ENCODE assay signal across 9 cellular contexts in the genomic region with DNA sequence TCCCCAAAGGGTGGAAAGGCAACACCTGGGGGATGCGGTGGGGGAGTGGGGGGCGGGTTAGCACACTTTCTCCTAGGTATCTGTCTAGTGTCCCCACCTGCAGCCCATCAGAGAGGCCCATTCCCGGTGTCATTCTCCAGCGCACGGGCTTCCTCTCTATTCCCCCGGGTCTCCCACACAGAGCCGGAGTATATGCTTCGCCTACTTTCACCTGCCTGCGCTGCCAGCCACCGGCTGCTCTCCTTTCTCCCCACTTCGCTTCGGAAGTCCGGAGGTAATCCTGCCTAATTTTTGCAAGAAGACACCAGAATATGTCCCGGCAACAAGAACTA. TPM values are rescaled to one million over a fixed set of nuclear protein-coding genes. Genes with fewer than 3 reads are reported as not detected.
DNase-seq lines count a peak whose midpoint lies in the region; ATAC-seq and TF ChIP-seq lines count a peak whose summit lies in the region.
"Had no signal": no experiment of that assay in that cellular context is flagged by ENCODE, and none has a peak within 500 bp of the region (broad histone marks: within the 10 kb centered on the region; RNA-seq: fewer than 3 reads in every experiment).

No MANE protein-coding gene starts in this region.

- no peaks in the 10 kb centered on the region for H3K9me3 Mint-ChIP-seq in activated CD4-positive, alpha-beta memory T cell treated with anti-CD3 and anti-CD28 coated beads, Interleukin-2, amount 10 ng/mL, durations not matched to agents 7 days and 5 days
- H3K9me3 Mint-ChIP-seq in activated T-helper 1 cell treated with anti-CD3 and anti-CD28 coated beads, Interleukin-12 subunit alpha, Interleukin-12 subunit beta, Interleukin-2, Interleukin-4 antibody, amounts not matched to agents 30 ng/mL and 10 ng/mL and 1 ng/mL, durations not matched to agents 14 hours and 24 hours and 36 hours, result no peaks in the 10 kb centered on the region
- H3K9me3 Mint-ChIP-seq: central memory CD8-positive, alpha-beta T cell had no signal

- no peak overlapping the region for H3K23ac ChIP-seq in mesenchymal stem cell (ENCODE audit: low read length in 2 of 2)

- no peak overlapping the region for H3K18ac ChIP-seq in mesenchymal stem cell (ENCODE audit: low read depth in 1 of 2, low read length in 2 of 2)

- H3K27me3 ChIP-seq in mesenchymal stem cell (ENCODE audit: control insufficient read depth in 1 of 2, insufficient read depth in 1 of 2, low read length in 2 of 2), result peaks cover 0 to 34% of the 10 kb centered on the region in 2 experiments

- peak overlapping the region; percentile 26 to 74 for H3K4me3 ChIP-seq in mesenchymal stem cell (ENCODE audit: insufficient read depth in 1 of 2, low read depth in 1 of 2, low read length in 2 of 2)

- H3K36me3 Mint-ChIP-seq in T-helper 17 cell (ENCODE audit: low read depth), result no peaks in the 10 kb centered on the region
- no peaks in the 10 kb centered on the region for H3K36me3 Mint-ChIP-seq in activated CD4-positive, alpha-beta memory T cell treated with anti-CD3 and anti-CD28 coated beads, Interleukin-2, amount 10 ng/mL, durations not matched to agents 7 days and 5 days (ENCODE audit: low read depth)
- no peaks in the 10 kb centered on the region for H3K36me3 Mint-ChIP-seq in activated T-helper 1 cell treated with anti-CD3 and anti-CD28 coated beads, Interleukin-12 subunit alpha, Interleukin-12 subunit beta, Interleukin-2, Interleukin-4 antibody, amounts not matched to agents 30 ng/mL and 10 ng/mL and 1 ng/mL, durations not matched to agents 14 hours and 24 hours and 36 hours (ENCODE audit: low read depth)

- no peak for ATAC-seq in T-helper 17 cell

- DNase-seq in Ammon's horn (ENCODE audit: low spot score) (peak; percentile 6), GM20000 (ENCODE audit: low spot score) (peak; percentile 17), T-helper 17 cell (no peak), mesenchymal stem cell (peak; percentile 1), GM13977 (ENCODE audit: low spot score) (no peak)
- DNase-seq in activated CD4-positive, alpha-beta memory T cell treated with anti-CD3 and anti-CD28 coated beads, Interleukin-2, amount 10 ng/mL, durations not matched to agents 7 days and 5 days, result no peak
- no peak for DNase-seq in stimulated activated CD4-positive, alpha-beta T cell treated with anti-CD3 and anti-CD28 coated beads, Interleukin-2, amount 100 ng/mL, for 48 hours
- no peak for DNase-seq in activated T-helper 1 cell treated with anti-CD3 and anti-CD28 coated beads, Interleukin-12 subunit alpha, Interleukin-12 subunit beta, Interleukin-2, Interleukin-4 antibody, amounts not matched to agents 30 ng/mL and 10 ng/mL and 1 ng/mL, durations not matched to agents 14 hours and 24 hours and 36 hours (ENCODE audit: low spot score)

- H2AFZ ChIP-seq in mesenchymal stem cell (ENCODE audit: low read depth, low read length), result no peak overlapping the region

- no peak overlapping the region for H3K4ac ChIP-seq in mesenchymal stem cell (ENCODE audit: low read depth in 1 of 2, low read length in 2 of 2)

- H3K27me3 Mint-ChIP-seq in T-helper 17 cell, result peaks cover 55% of the 10 kb centered on the region
- peaks cover 28% of the 10 kb centered on the region for H3K27me3 Mint-ChIP-seq in activated CD4-positive, alpha-beta memory T cell treated with anti-CD3 and anti-CD28 coated beads, Interleukin-2, amount 10 ng/mL, durations not matched to agents 7 days and 5 days
- peaks cover 32% of the 10 kb centered on the region for H3K27me3 Mint-ChIP-seq in activated T-helper 1 cell treated with anti-CD3 and anti-CD28 coated beads, Interleukin-12 subunit alpha, Interleukin-12 subunit beta, Interleukin-2, Interleukin-4 antibody, amounts not matched to agents 30 ng/mL and 10 ng/mL and 1 ng/mL, durations not matched to agents 14 hours and 24 hours and 36 hours (ENCODE audit: insufficient read depth)

- no peak overlapping the region for H3K9ac ChIP-seq in mesenchymal stem cell (ENCODE audit: low read length)

- intact Hi-C loops in activated T-helper 1 cell treated with anti-CD3 and anti-CD28 coated beads, Interleukin-12 subunit alpha, Interleukin-12 subunit beta, Interleukin-2, Interleukin-4 antibody, amounts not matched to agents 30 ng/mL and 10 ng/mL and 1 ng/mL, durations not matched to agents 14 hours and 24 hours and 36 hours (cut with micrococcal nuclease), result no loop called here

- H2BK12ac ChIP-seq in mesenchymal stem cell (ENCODE audit: low read length in 2 of 2), result no peak overlapping the region

- no peak overlapping the region for H2BK5ac ChIP-seq in mesenchymal stem cell (ENCODE audit: low read depth, low read length, poor library complexity, severe bottlenecking)

- peak overlapping the region; percentile 37 for H3K4me3 Mint-ChIP-seq in T-helper 17 cell
- H3K4me3 Mint-ChIP-seq in activated CD4-positive, alpha-beta memory T cell treated with anti-CD3 and anti-CD28 coated beads, Interleukin-2, amount 10 ng/mL, durations not matched to agents 7 days and 5 days, result no peak overlapping the region
- no peak overlapping the region for H3K4me3 Mint-ChIP-seq in activated T-helper 1 cell treated with anti-CD3 and anti-CD28 coated beads, Interleukin-12 subunit alpha, Interleukin-12 subunit beta, Interleukin-2, Interleukin-4 antibody, amounts not matched to agents 30 ng/mL and 10 ng/mL and 1 ng/mL, durations not matched to agents 14 hours and 24 hours and 36 hours
- H3K4me3 Mint-ChIP-seq: central memory CD8-positive, alpha-beta T cell had no signal

- no peak overlapping the region for H3K27ac Mint-ChIP-seq in T-helper 17 cell
- H3K27ac Mint-ChIP-seq in activated CD4-positive, alpha-beta memory T cell treated with anti-CD3 and anti-CD28 coated beads, Interleukin-2, amount 10 ng/mL, durations not matched to agents 7 days and 5 days, result no peak overlapping the region
- H3K27ac Mint-ChIP-seq in activated T-helper 1 cell treated with anti-CD3 and anti-CD28 coated beads, Interleukin-12 subunit alpha, Interleukin-12 subunit beta, Interleukin-2, Interleukin-4 antibody, amounts not matched to agents 30 ng/mL and 10 ng/mL and 1 ng/mL, durations not matched to agents 14 hours and 24 hours and 36 hours, result no peak overlapping the region

- H3K36me3 ChIP-seq in mesenchymal stem cell (ENCODE audit: control insufficient read depth in 1 of 2, insufficient read depth in 2 of 2, low read depth in 1 of 2, low read length in 2 of 2), result no peaks in the 10 kb centered on the region

- H2BK120ac ChIP-seq in mesenchymal stem cell (ENCODE audit: low read depth, low read length), result no peak overlapping the region

- H3K9me3 ChIP-seq in T-helper 17 cell (ENCODE audit: control insufficient read depth, low read length, poor library complexity, severe bottlenecking) (no peaks in the 10 kb centered on the region), mesenchymal stem cell (ENCODE audit: control insufficient read depth, low read length) (no peaks in the 10 kb centered on the region)

- POLR2A ChIA-PET in activated CD4-positive, alpha-beta memory T cell treated with anti-CD3 and anti-CD28 coated beads, Interleukin-2, amount 10 ng/mL, durations not matched to agents 7 days and 5 days (lab: Charles Lee), result no interaction called here

- in situ Hi-C loops in GM13977 (cut with MboI; ENCODE audit: low pct_unique_long_range_greater_than_20kb, low sequenced_read_pairs, unreplicated experiment), result no loop called here

- no peak overlapping the region for H2AK5ac ChIP-seq in mesenchymal stem cell (ENCODE audit: low read length, severe bottlenecking)

- H2BK15ac ChIP-seq in mesenchymal stem cell (ENCODE audit: low read depth, poor library complexity, severe bottlenecking), result no peak overlapping the region

- no peak overlapping the region for H3K14ac ChIP-seq in mesenchymal stem cell (ENCODE audit: low read length in 2 of 2)

- no peak for TF ChIP-seq CTCF in GM20000 (IDR thresholded peaks at IDR 0.05; ENCODE audit: extremely low read depth, missing control alignments)
- TF ChIP-seq CTCF in GM13977 (IDR thresholded peaks at IDR 0.05; ENCODE audit: extremely low read depth, insufficient read depth, missing control alignments), result no peak

- CTCF ChIA-PET in activated CD4-positive, alpha-beta memory T cell treated with anti-CD3 and anti-CD28 coated beads, Interleukin-2, amount 10 ng/mL, durations not matched to agents 7 days and 5 days (lab: Charles Lee), result no interaction called here

- peak overlapping the region; percentile 99 for H3K4me2 ChIP-seq in mesenchymal stem cell (ENCODE audit: low read length, poor library complexity, severe bottlenecking)

- H3K4me1 Mint-ChIP-seq in T-helper 17 cell, result peaks cover 2% of the 10 kb centered on the region
- H3K4me1 Mint-ChIP-seq in activated CD4-positive, alpha-beta memory T cell treated with anti-CD3 and anti-CD28 coated beads, Interleukin-2, amount 10 ng/mL, durations not matched to agents 7 days and 5 days, result no peaks in the 10 kb centered on the region
- H3K4me1 Mint-ChIP-seq in activated T-helper 1 cell treated with anti-CD3 and anti-CD28 coated beads, Interleukin-12 subunit alpha, Interleukin-12 subunit beta, Interleukin-2, Interleukin-4 antibody, amounts not matched to agents 30 ng/mL and 10 ng/mL and 1 ng/mL, durations not matched to agents 14 hours and 24 hours and 36 hours (ENCODE audit: low read depth), result no peaks in the 10 kb centered on the region
- H3K4me1 Mint-ChIP-seq: central memory CD8-positive, alpha-beta T cell had no signal

- no peak overlapping the region for H4K8ac ChIP-seq in mesenchymal stem cell (ENCODE audit: low read length)

- H3K79me1 ChIP-seq in mesenchymal stem cell (replicated peaks; ENCODE audit: low read length, poor library complexity, severe bottlenecking), result no peaks in the 10 kb centered on the region

- H3K27ac ChIP-seq in mesenchymal stem cell (ENCODE audit: low read length, poor library complexity, severe bottlenecking), result no peak overlapping the region

- H3K4me1 ChIP-seq in mesenchymal stem cell (ENCODE audit: control insufficient read depth, insufficient read depth, low read depth, low read length), result peaks cover 4% of the 10 kb centered on the region

- no peak overlapping the region for H4K91ac ChIP-seq in mesenchymal stem cell (ENCODE audit: low read length)

- WGBS in mesenchymal stem cell, result 18% methylated on average over 14 of the region's 14 CpGs

RNA-seq across cellular contexts. Expression of gene RGS7, which starts 0.9 kb away (rescaled TPM):
- not detected for total RNA-seq in T-helper 17 cell
- 0.01 TPM for polyA plus RNA-seq in mesenchymal stem cell (2013, experiment 1 of 2)
- polyA plus RNA-seq in mesenchymal stem cell (2013, experiment 2 of 2), result not detected
- not detected for total RNA-seq in activated CD4-positive, alpha-beta memory T cell treated with anti-CD3 and anti-CD28 coated beads, Interleukin-2, amount 10 ng/mL, durations not matched to agents 7 days and 5 days
- total RNA-seq in activated T-helper 1 cell treated with anti-CD3 and anti-CD28 coated beads, Interleukin-12 subunit alpha, Interleukin-12 subunit beta, Interleukin-2, Interleukin-4 antibody, amounts not matched to agents 30 ng/mL and 10 ng/mL and 1 ng/mL, durations not matched to agents 14 hours and 24 hours and 36 hours, result not detected in 2 replicates

Comparison
In these comparisons a context has a peak if more than half of its experiments do, and no peak if none do; other contexts are left out.
1. DNase-seq: peak in Ammon's horn (single experiment), GM20000 (single experiment) and mesenchymal stem cell (single experiment); none in T-helper 17 cell (0 of 3), GM13977 (single experiment), activated CD4-positive, alpha-beta memory T cell treated with anti-CD3 and anti-CD28 coated beads, Interleukin-2, amount 10 ng/mL, durations not matched to agents 7 days and 5 days (single experiment), stimulated activated CD4-positive, alpha-beta T cell treated with anti-CD3 and anti-CD28 coated beads, Interleukin-2, amount 100 ng/mL, for 48 hours (0 of 2) and activated T-helper 1 cell treated with anti-CD3 and anti-CD28 coated beads, Interleukin-12 subunit alpha, Interleukin-12 subunit beta, Interleukin-2, Interleukin-4 antibody, amounts not matched to agents 30 ng/mL and 10 ng/mL and 1 ng/mL, durations not matched to agents 14 hours and 24 hours and 36 hours (single experiment).